In the genomic region with DNA sequence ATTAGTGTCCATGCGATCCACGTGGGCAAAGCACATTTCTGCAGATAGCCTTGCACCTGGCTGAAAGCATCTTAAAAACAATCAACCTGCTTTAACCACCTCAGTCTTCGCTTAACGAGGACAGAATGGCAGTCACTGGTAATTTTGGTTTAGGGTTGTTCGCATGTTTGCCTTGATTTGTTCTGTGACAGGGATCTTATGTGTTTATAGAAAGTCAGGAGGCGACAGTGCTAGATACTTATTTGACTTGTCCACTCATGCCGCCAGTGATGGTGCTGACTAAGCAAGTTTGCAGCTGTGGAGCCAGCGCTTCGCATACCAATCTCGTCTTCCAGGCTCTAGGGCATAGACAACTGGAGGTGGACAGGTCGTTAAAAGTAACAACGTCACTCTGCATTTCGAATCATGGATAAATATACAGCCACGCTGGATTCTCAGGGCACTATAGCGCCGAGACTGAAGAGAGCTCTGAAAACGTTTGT, we compare ENCODE assay signal across 1 cellular context.
TF ChIP-seq lines count a peak whose summit lies in the region.

No MANE protein-coding gene starts in this region.

TF ChIP-seq in GM23338, 12 proteins besides CTCF, POLR2A, EP300 and RAD21 (continued from another document):
- TF ChIP-seq, protein P1, sequence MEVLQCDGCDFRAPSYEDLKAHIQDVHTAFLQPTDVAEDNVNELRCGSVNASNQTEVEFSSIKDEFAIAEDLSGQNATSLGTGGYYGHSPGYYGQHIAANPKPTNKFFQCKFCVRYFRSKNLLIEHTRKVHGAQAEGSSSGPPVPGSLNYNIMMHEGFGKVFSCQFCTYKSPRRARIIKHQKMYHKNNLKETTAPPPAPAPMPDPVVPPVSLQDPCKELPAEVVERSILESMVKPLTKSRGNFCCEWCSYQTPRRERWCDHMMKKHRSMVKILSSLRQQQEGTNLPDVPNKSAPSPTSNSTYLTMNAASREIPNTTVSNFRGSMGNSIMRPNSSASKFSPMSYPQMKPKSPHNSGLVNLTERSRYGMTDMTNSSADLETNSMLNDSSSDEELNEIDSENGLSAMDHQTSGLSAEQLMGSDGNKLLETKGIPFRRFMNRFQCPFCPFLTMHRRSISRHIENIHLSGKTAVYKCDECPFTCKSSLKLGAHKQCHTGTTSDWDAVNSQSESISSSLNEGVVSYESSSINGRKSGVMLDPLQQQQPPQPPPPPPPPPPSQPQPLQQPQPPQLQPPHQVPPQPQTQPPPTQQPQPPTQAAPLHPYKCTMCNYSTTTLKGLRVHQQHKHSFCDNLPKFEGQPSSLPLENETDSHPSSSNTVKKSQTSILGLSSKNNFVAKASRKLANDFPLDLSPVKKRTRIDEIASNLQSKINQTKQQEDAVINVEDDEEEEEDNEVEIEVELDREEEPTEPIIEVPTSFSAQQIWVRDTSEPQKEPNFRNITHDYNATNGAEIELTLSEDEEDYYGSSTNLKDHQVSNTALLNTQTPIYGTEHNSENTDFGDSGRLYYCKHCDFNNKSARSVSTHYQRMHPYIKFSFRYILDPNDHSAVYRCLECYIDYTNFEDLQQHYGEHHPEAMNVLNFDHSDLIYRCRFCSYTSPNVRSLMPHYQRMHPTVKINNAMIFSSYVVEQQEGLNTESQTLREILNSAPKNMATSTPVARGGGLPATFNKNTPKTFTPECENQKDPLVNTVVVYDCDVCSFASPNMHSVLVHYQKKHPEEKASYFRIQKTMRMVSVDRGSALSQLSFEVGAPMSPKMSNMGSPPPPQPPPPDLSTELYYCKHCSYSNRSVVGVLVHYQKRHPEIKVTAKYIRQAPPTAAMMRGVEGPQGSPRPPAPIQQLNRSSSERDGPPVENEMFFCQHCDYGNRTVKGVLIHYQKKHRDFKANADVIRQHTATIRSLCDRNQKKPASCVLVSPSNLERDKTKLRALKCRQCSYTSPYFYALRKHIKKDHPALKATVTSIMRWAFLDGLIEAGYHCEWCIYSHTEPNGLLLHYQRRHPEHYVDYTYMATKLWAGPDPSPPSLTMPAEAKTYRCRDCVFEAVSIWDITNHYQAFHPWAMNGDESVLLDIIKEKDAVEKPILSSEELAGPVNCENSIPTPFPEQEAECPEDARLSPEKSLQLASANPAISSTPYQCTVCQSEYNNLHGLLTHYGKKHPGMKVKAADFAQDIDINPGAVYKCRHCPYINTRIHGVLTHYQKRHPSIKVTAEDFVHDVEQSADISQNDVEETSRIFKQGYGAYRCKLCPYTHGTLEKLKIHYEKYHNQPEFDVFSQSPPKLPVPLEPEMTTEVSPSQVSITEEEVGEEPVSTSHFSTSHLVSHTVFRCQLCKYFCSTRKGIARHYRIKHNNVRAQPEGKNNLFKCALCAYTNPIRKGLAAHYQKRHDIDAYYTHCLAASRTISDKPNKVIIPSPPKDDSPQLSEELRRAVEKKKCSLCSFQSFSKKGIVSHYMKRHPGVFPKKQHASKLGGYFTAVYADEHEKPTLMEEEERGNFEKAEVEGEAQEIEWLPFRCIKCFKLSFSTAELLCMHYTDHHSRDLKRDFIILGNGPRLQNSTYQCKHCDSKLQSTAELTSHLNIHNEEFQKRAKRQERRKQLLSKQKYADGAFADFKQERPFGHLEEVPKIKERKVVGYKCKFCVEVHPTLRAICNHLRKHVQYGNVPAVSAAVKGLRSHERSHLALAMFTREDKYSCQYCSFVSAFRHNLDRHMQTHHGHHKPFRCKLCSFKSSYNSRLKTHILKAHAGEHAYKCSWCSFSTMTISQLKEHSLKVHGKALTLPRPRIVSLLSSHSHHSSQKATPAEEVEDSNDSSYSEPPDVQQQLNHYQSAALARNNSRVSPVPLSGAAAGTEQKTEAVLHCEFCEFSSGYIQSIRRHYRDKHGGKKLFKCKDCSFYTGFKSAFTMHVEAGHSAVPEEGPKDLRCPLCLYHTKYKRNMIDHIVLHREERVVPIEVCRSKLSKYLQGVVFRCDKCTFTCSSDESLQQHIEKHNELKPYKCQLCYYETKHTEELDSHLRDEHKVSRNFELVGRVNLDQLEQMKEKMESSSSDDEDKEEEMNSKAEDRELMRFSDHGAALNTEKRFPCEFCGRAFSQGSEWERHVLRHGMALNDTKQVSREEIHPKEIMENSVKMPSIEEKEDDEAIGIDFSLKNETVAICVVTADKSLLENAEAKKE (CRISPR knock-in tag; IDR thresholded peaks at IDR 0.05), result no peak
